In genomic region chr18:39173022-39173421, GRCh38 we compare ENCODE assay signal across 22 cellular contexts.
A peak's percentile ranks its signal among the peaks of the same experiment; 100 is the strongest.
DNase-seq lines count a peak whose midpoint lies in the region; ATAC-seq lines count a peak whose summit lies in the region.
"Had no signal": no experiment of that assay in that cellular context is flagged by ENCODE, and none has a peak within 500 bp of the region (broad histone marks: within the 10 kb centered on the region; RNA-seq: fewer than 3 reads in every experiment).

No MANE protein-coding gene starts in this region.

- H3K27ac ChIP-seq in mesendoderm (ENCODE audit: low read depth, low read length) = no peak overlapping the region
- H3K27ac ChIP-seq: cardiac muscle cell, upper lobe of right lung had no signal

- WGBS in mesendoderm (ENCODE audit: extremely low coverage, insufficient coverage, low lambda C conversion rate) = no CpG with 5 or more reads among the region's 3 CpGs

- H3K27me3 ChIP-seq in mesendoderm (ENCODE audit: insufficient read depth, low read length, poor library complexity) = no peaks in the 10 kb centered on the region
- H3K27me3 ChIP-seq: cardiac muscle cell, upper lobe of right lung had no signal

- peaks cover 4 to 38% (median 9%) of the 10 kb centered on the region in 6 donors for H3K9me3 Mint-ChIP-seq in immature natural killer cell

- no peaks in the 10 kb centered on the region for H3K4me1 ChIP-seq in mesendoderm (ENCODE audit: control insufficient read depth, low read depth, low read length)
- H3K4me1 ChIP-seq: upper lobe of right lung had no signal

- H3K36me3 Mint-ChIP-seq in immature natural killer cell = peaks cover 0 to 4% (median 0%) of the 10 kb centered on the region in 3 donors

- H2AK5ac ChIP-seq in mesendoderm (ENCODE audit: low read length) = no peak overlapping the region

- no peak overlapping the region for H2BK5ac ChIP-seq in mesendoderm (ENCODE audit: low read length)

- H3K4ac ChIP-seq in mesendoderm (ENCODE audit: low read depth, low read length) = no peak overlapping the region

- H3K27me3 Mint-ChIP-seq in immature natural killer cell (ENCODE audit: low read depth in 3 of 3) = peaks cover 0 to 1% (median 0%) of the 10 kb centered on the region in 3 donors
- H3K27me3 Mint-ChIP-seq: B cell had no signal

- DNase-seq in NCI-H146 (lab: John Stamatoyannopoulos, UW) = peak; percentile 75
- no peak for DNase-seq in NCI-H146 treated with DMSO at 0.1 percent for 48 hours (lab: John Stamatoyannopoulos, UW; ENCODE audit: unreplicated experiment)
- peak; percentile 69 for DNase-seq in NCI-H1105 treated with DMSO at 0.1 percent for 48 hours (lab: John Stamatoyannopoulos, UW)
- DNase-seq in SHP77 (lab: John Stamatoyannopoulos, UW) = peak; percentile 57 to 62
- DNase-seq in mesendoderm = peak; percentile 58
- no peak for DNase-seq in NCI-H1436 treated with DMSO at 0.1 percent for 48 hours (lab: John Stamatoyannopoulos, UW)
- DNase-seq in immature natural killer cell = no peak
- DNase-seq: 8988T; activated CD4-positive, alpha-beta T cell treated with anti-CD3 and anti-CD28 coated beads, Interleukin-2, amount 50 U/mL, for 4 hours; activated gamma-delta T cell; dermis blood vessel endothelial cell; NCI-H187 treated with DMSO at 0.1 percent for 48 hours; NCI-H524 treated with DMSO at 0.1 percent for 48 hours; nucleus accumbens; OCI-M1; stimulated activated CD8-positive, alpha-beta memory T cell treated with anti-CD3 and anti-CD28 coated beads, Interleukin-4, amount 100 ng/mL, for 48 hours; T-helper 2 cell; upper lobe of right lung had no signal

- H4K5ac ChIP-seq in mesendoderm (ENCODE audit: low read length) = no peak overlapping the region

- no peaks in the 10 kb centered on the region for H3K79me1 ChIP-seq in mesendoderm (ENCODE audit: low read length)

- H3K79me2 ChIP-seq in mesendoderm (ENCODE audit: control insufficient read depth, insufficient read depth, low read length) = no peaks in the 10 kb centered on the region

- H3K56ac ChIP-seq in mesendoderm (ENCODE audit: low read length) = no peak overlapping the region

- H3K23ac ChIP-seq in mesendoderm (ENCODE audit: low read length) = no peak overlapping the region

- no peak overlapping the region for H3K9ac ChIP-seq in mesendoderm (ENCODE audit: low read length)

- no peak overlapping the region for H3K18ac ChIP-seq in mesendoderm (ENCODE audit: low read length)

- no peak overlapping the region for H3K4me3 Mint-ChIP-seq in immature natural killer cell
- H3K4me3 Mint-ChIP-seq: B cell, WTC11 had no signal

- H2BK15ac ChIP-seq in mesendoderm (replicated peaks; ENCODE audit: low read depth) = no peak overlapping the region

- no peak overlapping the region for H3K4me2 ChIP-seq in mesendoderm (ENCODE audit: low read length)

- H2BK120ac ChIP-seq in mesendoderm (ENCODE audit: low read depth, low read length) = no peak overlapping the region

- H3K4me1 Mint-ChIP-seq in immature natural killer cell = no peaks in the 10 kb centered on the region
- H3K4me1 Mint-ChIP-seq: B cell had no signal

- no peak overlapping the region for H4K8ac ChIP-seq in mesendoderm (ENCODE audit: low read depth, low read length)

- no peak overlapping the region for H3K27ac Mint-ChIP-seq in immature natural killer cell
- H3K27ac Mint-ChIP-seq: B cell, WTC11 had no signal

- no peak for ATAC-seq in GM19455 (IDR thresholded peaks at IDR 0.05; ENCODE audit: unreplicated experiment)
- ATAC-seq: upper lobe of right lung, WTC11 had no signal

- H3K4me3 ChIP-seq in mesendoderm (ENCODE audit: low read length) = no peak overlapping the region
- H3K4me3 ChIP-seq: cardiac muscle cell, upper lobe of right lung had no signal

- no peaks in the 10 kb centered on the region for H3K36me3 ChIP-seq in mesendoderm (ENCODE audit: control insufficient read depth, insufficient read depth, low read length)
- H3K36me3 ChIP-seq: cardiac muscle cell, upper lobe of right lung had no signal

Comparison
In these comparisons a context has a peak if more than half of its experiments do, and no peak if none do; other contexts are left out.
1. DNase-seq: peak in NCI-H146 (single experiment), NCI-H1105 treated with DMSO at 0.1 percent for 48 hours (single experiment), SHP77 (2 of 2) and mesendoderm (single experiment); none in NCI-H146 treated with DMSO at 0.1 percent for 48 hours (single experiment), NCI-H1436 treated with DMSO at 0.1 percent for 48 hours (single experiment) and immature natural killer cell (0 of 3).